In genomic region chr4:112153222-112153791, GRCh38 we compare ENCODE assay signal across 2 cellular contexts.
TF ChIP-seq lines count a peak whose summit lies in the region.

No MANE protein-coding gene starts in this region.

TF ChIP-seq in K562, 482 proteins besides CTCF, POLR2A, EP300 and RAD21 (continues in another document):
- no peak for TF ChIP-seq HSF4 (CRISPR knock-in tag; IDR thresholded peaks at IDR 0.05; ENCODE audit: borderline replicate concordance)
- no peak for TF ChIP-seq THAP12 (CRISPR knock-in tag; IDR thresholded peaks at IDR 0.05)
- no peak for TF ChIP-seq ZNF23 (CRISPR knock-in tag; IDR thresholded peaks at IDR 0.05)
- no peak for TF ChIP-seq GTF3C2 (IDR thresholded peaks at IDR 0.05; ENCODE audit: borderline replicate concordance, extremely low read depth, insufficient read length)
- no peak for TF ChIP-seq XRCC4 (IDR thresholded peaks at IDR 0.05; ENCODE audit: extremely low read depth, insufficient read depth, insufficient read length)
- no peak for TF ChIP-seq RFX7 (CRISPR knock-in tag; IDR thresholded peaks at IDR 0.05)
- no peak for TF ChIP-seq ARID3A (IDR thresholded peaks at IDR 0.05; ENCODE audit: borderline replicate concordance, low read depth, low read length)
- no peak for TF ChIP-seq ZSCAN29 (IDR thresholded peaks at IDR 0.05)
- TF ChIP-seq ZNF436 (CRISPR knock-in tag; IDR thresholded peaks at IDR 0.05), result no peak
- TF ChIP-seq ZNF79 (CRISPR knock-in tag; IDR thresholded peaks at IDR 0.05; ENCODE audit: low read depth), result no peak
- no peak for TF ChIP-seq ZNF76 (CRISPR knock-in tag; IDR thresholded peaks at IDR 0.05; ENCODE audit: borderline replicate concordance)
- no peak for TF ChIP-seq CREBBP (IDR thresholded peaks at IDR 0.05; ENCODE audit: low read depth, low read length)
- 0 out of 2 replicates have a peak, but pooled peaks have one; percentile 18 for TF ChIP-seq L3MBTL2 (IDR thresholded peaks at IDR 0.05)
- TF ChIP-seq TBL1XR1 (IDR thresholded peaks at IDR 0.05; ENCODE audit: low read length in 2 of 2), result peak in 1 of 2 experiments; percentile 30; a peak in 1 of 4 replicates
- TF ChIP-seq ZNF41 (CRISPR knock-in tag; conservative IDR thresholded peaks at IDR 0.05), result no peak
- 0 out of 2 replicates have a peak, but pooled peaks have one; percentile 23 for TF ChIP-seq GABPB1 (CRISPR knock-in tag; IDR thresholded peaks at IDR 0.05)
- peak; percentile 83 for TF ChIP-seq CBFA2T3 (IDR thresholded peaks at IDR 0.05)
- peak; percentile 49; the same call in 1 of the 2 replicates for TF ChIP-seq ZBTB2 (IDR thresholded peaks at IDR 0.05)
- TF ChIP-seq DPF2 (IDR thresholded peaks at IDR 0.05), result peak; percentile 93
- no peak for TF ChIP-seq SP1 (CRISPR knock-in tag; IDR thresholded peaks at IDR 0.05)
- TF ChIP-seq HOMEZ (CRISPR knock-in tag; IDR thresholded peaks at IDR 0.05), result no peak
- TF ChIP-seq NCOR1 (IDR thresholded peaks at IDR 0.05), result peak; percentile 59

TF ChIP-seq in SK-N-SH, 30 proteins besides CTCF, POLR2A, EP300 and RAD21:
- TF ChIP-seq GATA2 (CRISPR knock-in tag; IDR thresholded peaks at IDR 0.05) (no peak), USF2 (IDR thresholded peaks at IDR 0.05; ENCODE audit: borderline replicate concordance, low read depth, low read length) (no peak), TCF12 (IDR thresholded peaks at IDR 0.05) (no peak), MXI1 (IDR thresholded peaks at IDR 0.05; ENCODE audit: low read depth, low read length) (no peak), ZBTB33 (IDR thresholded peaks at IDR 0.05; ENCODE audit: borderline replicate concordance, low read depth) (no peak), YY1 (IDR thresholded peaks at IDR 0.05; ENCODE audit: low read depth) (no peak), IRF3 (IDR thresholded peaks at IDR 0.05; ENCODE audit: low read depth, low read length) (no peak), SMC3 (IDR thresholded peaks at IDR 0.05; ENCODE audit: low read depth, low read length) (no peak), MEF2A (IDR thresholded peaks at IDR 0.05; ENCODE audit: borderline replicate concordance, low read depth) (no peak), POLR2AphosphoS5 (IDR thresholded peaks at IDR 0.05; ENCODE audit: low read depth, low read length) (no peak), RXRA (IDR thresholded peaks at IDR 0.05; ENCODE audit: borderline replicate concordance, low read depth) (no peak), RCOR1 (IDR thresholded peaks at IDR 0.05; ENCODE audit: low read length) (no peak), USF1 (IDR thresholded peaks at IDR 0.05; ENCODE audit: borderline replicate concordance, low read depth) (no peak), ELF1 (IDR thresholded peaks at IDR 0.05) (no peak), RFX5 (IDR thresholded peaks at IDR 0.05; ENCODE audit: low read length) (no peak), NFIC (IDR thresholded peaks at IDR 0.05; ENCODE audit: borderline replicate concordance) (no peak), CHD2 (IDR thresholded peaks at IDR 0.05; ENCODE audit: low read length, partially characterized antibody) (no peak), REST (IDR thresholded peaks at IDR 0.05; ENCODE audit: low read depth, low read length) (no peak)
